18 cellular contexts compared by ENCODE assay signal in genomic region chr1:226741009-226741408, GRCh38. TPM values are rescaled to one million over a fixed set of nuclear protein-coding genes. Genes with fewer than 3 reads are reported as not detected.
DNase-seq lines count a peak whose midpoint lies in the region; ATAC-seq and TF ChIP-seq lines count a peak whose summit lies in the region.
"Had no signal": no experiment of that assay in that cellular context is flagged by ENCODE, and none has a peak within 500 bp of the region (broad histone marks: within the 10 kb centered on the region; RNA-seq: fewer than 3 reads in every experiment).

No MANE protein-coding gene starts in this region.

- no peak for TF ChIP-seq CTCF in activated CD8-positive, alpha-beta T cell treated with anti-CD3 and anti-CD28 coated beads for 36 hours (IDR thresholded peaks at IDR 0.05)
- TF ChIP-seq CTCF in Peyer's patch (IDR thresholded peaks at IDR 0.05), result no peak

- H3K4me3 ChIP-seq in Peyer's patch, result no peak overlapping the region
- H3K4me3 ChIP-seq: ascending aorta, lower lobe of right lung, psoas muscle, stomach, uterus had no signal

- H3K4me1 Mint-ChIP-seq in activated CD8-positive, alpha-beta T cell treated with anti-CD3 and anti-CD28 coated beads for 36 hours (ENCODE audit: low read depth), result peaks cover 23% of the 10 kb centered on the region
- H3K4me1 Mint-ChIP-seq in activated CD8-positive, alpha-beta T cell treated with anti-CD3 and anti-CD28 coated beads, Interleukin-2, amount 10 ng/mL, durations not matched to agents 7 days and 5 days (ENCODE audit: low read depth), result peaks cover 21% of the 10 kb centered on the region
- H3K4me1 Mint-ChIP-seq in naive thymus-derived CD8-positive, alpha-beta T cell, result peaks cover 6 to 31% (median 29%) of the 10 kb centered on the region in 4 donors

- no peak for ATAC-seq in activated CD8-positive, alpha-beta T cell treated with anti-CD3 and anti-CD28 coated beads for 36 hours
- ATAC-seq in activated CD8-positive, alpha-beta T cell treated with anti-CD3 and anti-CD28 coated beads, Interleukin-2, amount 10 ng/mL, durations not matched to agents 7 days and 5 days, result no peak
- no peak for ATAC-seq in naive thymus-derived CD8-positive, alpha-beta T cell
- no peak for ATAC-seq in HG03095 (IDR thresholded peaks at IDR 0.05; ENCODE audit: unreplicated experiment)
- ATAC-seq: activated T-cell treated with anti-CD3 and anti-CD28 coated beads, Interleukin-2, amount 50 U/mL, for 4 hours; foreskin keratinocyte; lower lobe of right lung; natural killer cell treated with Interleukin-12 subunit alpha and Interleukin-12 subunit beta and Interleukin-15 and Interleukin-18, amount 100 ng/mL, for 72 hours; psoas muscle had no signal

- no peak for DNase-seq in activated CD8-positive, alpha-beta T cell treated with anti-CD3 and anti-CD28 coated beads for 36 hours
- no peak for DNase-seq in activated CD8-positive, alpha-beta T cell treated with anti-CD3 and anti-CD28 coated beads, Interleukin-2, amount 10 ng/mL, durations not matched to agents 7 days and 5 days
- DNase-seq in DMS79 treated with DMSO at 0.1 percent for 48 hours (lab: John Stamatoyannopoulos, UW) (peak; percentile 94), Peyer's patch (peak in 2 of 3 donors; percentile 59 to 64), NCI-H226 (no peak), RKO (ENCODE audit: low spot score) (no peak)
- DNase-seq in naive thymus-derived CD8-positive, alpha-beta T cell, result no peak
- DNase-seq: activated T-cell treated with anti-CD3 and anti-CD28 coated beads, Interleukin-2, amount 50 U/mL, for 4 hours; foreskin keratinocyte; lower lobe of right lung; NCI-H748 treated with DMSO at 0.1 percent for 48 hours; psoas muscle; stomach; T-helper 1 cell; uterus had no signal

- H3K36me3 ChIP-seq in Peyer's patch, result peaks cover 0 to 11% (median 0%) of the 10 kb centered on the region in 3 donors
- H3K36me3 ChIP-seq: ascending aorta, uterus had no signal

- no peak for TF ChIP-seq POLR2A in Peyer's patch (IDR thresholded peaks at IDR 0.05)

- peak overlapping the region; percentile 52 for H3K27ac Mint-ChIP-seq in activated CD8-positive, alpha-beta T cell treated with anti-CD3 and anti-CD28 coated beads for 36 hours
- no peak overlapping the region for H3K27ac Mint-ChIP-seq in activated CD8-positive, alpha-beta T cell treated with anti-CD3 and anti-CD28 coated beads, Interleukin-2, amount 10 ng/mL, durations not matched to agents 7 days and 5 days
- peak overlapping the region in 9 of 10 donors; percentile 74 to 98 (median 82) for H3K27ac Mint-ChIP-seq in naive thymus-derived CD8-positive, alpha-beta T cell

- peaks cover 14% of the 10 kb centered on the region for H3K36me3 Mint-ChIP-seq in activated CD8-positive, alpha-beta T cell treated with anti-CD3 and anti-CD28 coated beads for 36 hours (ENCODE audit: low read depth)
- peaks cover 15% of the 10 kb centered on the region for H3K36me3 Mint-ChIP-seq in activated CD8-positive, alpha-beta T cell treated with anti-CD3 and anti-CD28 coated beads, Interleukin-2, amount 10 ng/mL, durations not matched to agents 7 days and 5 days (ENCODE audit: low read depth)
- H3K36me3 Mint-ChIP-seq in naive thymus-derived CD8-positive, alpha-beta T cell, result peaks cover 3 to 25% (median 9%) of the 10 kb centered on the region in 3 donors
- H3K36me3 Mint-ChIP-seq: natural killer cell treated with Interleukin-12 subunit alpha and Interleukin-12 subunit beta and Interleukin-15 and Interleukin-18, amount 100 ng/mL, for 72 hours had no signal

- H3K9me3 Mint-ChIP-seq in activated CD8-positive, alpha-beta T cell treated with anti-CD3 and anti-CD28 coated beads for 36 hours, result peaks cover 3% of the 10 kb centered on the region
- peaks cover 8% of the 10 kb centered on the region for H3K9me3 Mint-ChIP-seq in activated CD8-positive, alpha-beta T cell treated with anti-CD3 and anti-CD28 coated beads, Interleukin-2, amount 10 ng/mL, durations not matched to agents 7 days and 5 days (ENCODE audit: insufficient read depth)
- H3K9me3 Mint-ChIP-seq in naive thymus-derived CD8-positive, alpha-beta T cell, result peaks cover 0 to 4% (median 0%) of the 10 kb centered on the region in 9 donors
- H3K9me3 Mint-ChIP-seq: activated T-cell treated with anti-CD3 and anti-CD28 coated beads, Interleukin-2, amount 50 U/mL, for 4 hours; natural killer cell treated with Interleukin-12 subunit alpha and Interleukin-12 subunit beta and Interleukin-15 and Interleukin-18, amount 100 ng/mL, for 72 hours had no signal

- intact Hi-C loops in activated CD8-positive, alpha-beta T cell treated with anti-CD3 and anti-CD28 coated beads for 36 hours (cut with micrococcal nuclease), result no loop called here

- no peaks in the 10 kb centered on the region for H3K9me3 ChIP-seq in Peyer's patch
- H3K9me3 ChIP-seq: ascending aorta, stomach, uterus had no signal

- H3K4me1 ChIP-seq in Peyer's patch, result peaks cover 0 to 15% (median 10%) of the 10 kb centered on the region in 4 donors

- POLR2A ChIA-PET in activated CD8-positive, alpha-beta T cell treated with anti-CD3 and anti-CD28 coated beads for 36 hours (lab: Charles Lee), result interaction anchor here (0.8 kb wide), 1 partner anchor 46 kb away, joined by 3 read pairs; no protein-coding TSS in a partner anchor
- POLR2A ChIA-PET in activated CD8-positive, alpha-beta T cell treated with anti-CD3 and anti-CD28 coated beads, Interleukin-2, amount 10 ng/mL, durations not matched to agents 7 days and 5 days (lab: Charles Lee), result interaction anchor here (0.6 to 1.8 kb wide), 2 partner anchors 11 to 199 kb away, joined by 3 to 4 read pairs; partner anchors contain the start of gene COQ8A
- POLR2A ChIA-PET in naive thymus-derived CD8-positive, alpha-beta T cell (lab: Charles Lee), result interaction anchor here (0.8 to 3.2 kb wide), 2 partner anchors 58 to 97 kb away, joined by 3 to 17 read pairs; no protein-coding TSS in a partner anchor

- H3K27ac ChIP-seq in Peyer's patch, result peak overlapping the region in 1 of 4 donors; percentile 94
- H3K27ac ChIP-seq: foreskin keratinocyte, lower lobe of right lung, psoas muscle had no signal

- H3K27me3 ChIP-seq in Peyer's patch, result no peaks in the 10 kb centered on the region
- H3K27me3 ChIP-seq: ascending aorta, foreskin keratinocyte, stomach, uterus had no signal

- no peaks in the 10 kb centered on the region for H3K27me3 Mint-ChIP-seq in activated CD8-positive, alpha-beta T cell treated with anti-CD3 and anti-CD28 coated beads for 36 hours
- no peaks in the 10 kb centered on the region for H3K27me3 Mint-ChIP-seq in activated CD8-positive, alpha-beta T cell treated with anti-CD3 and anti-CD28 coated beads, Interleukin-2, amount 10 ng/mL, durations not matched to agents 7 days and 5 days (ENCODE audit: low read depth)
- H3K27me3 Mint-ChIP-seq in naive thymus-derived CD8-positive, alpha-beta T cell, result no peaks in the 10 kb centered on the region
- H3K27me3 Mint-ChIP-seq: natural killer cell treated with Interleukin-12 subunit alpha and Interleukin-12 subunit beta and Interleukin-15 and Interleukin-18, amount 100 ng/mL, for 72 hours had no signal

- CTCF ChIA-PET in activated CD8-positive, alpha-beta T cell treated with anti-CD3 and anti-CD28 coated beads for 36 hours (lab: Charles Lee), result interaction anchor here (0.7 to 2.6 kb wide), 5 partner anchors 53 to 114 kb away, joined by 3 to 10 read pairs (median 5); no protein-coding TSS in a partner anchor
- CTCF ChIA-PET in activated CD8-positive, alpha-beta T cell treated with anti-CD3 and anti-CD28 coated beads, Interleukin-2, amount 10 ng/mL, durations not matched to agents 7 days and 5 days (lab: Charles Lee), result interaction anchor here (1.5 to 2.6 kb wide), 3 partner anchors 53 to 114 kb away, joined by 5 to 10 read pairs (median 6); no protein-coding TSS in a partner anchor

- H3K4me3 Mint-ChIP-seq in activated CD8-positive, alpha-beta T cell treated with anti-CD3 and anti-CD28 coated beads for 36 hours, result no peak overlapping the region
- no peak overlapping the region for H3K4me3 Mint-ChIP-seq in activated CD8-positive, alpha-beta T cell treated with anti-CD3 and anti-CD28 coated beads, Interleukin-2, amount 10 ng/mL, durations not matched to agents 7 days and 5 days
- H3K4me3 Mint-ChIP-seq in naive thymus-derived CD8-positive, alpha-beta T cell, result peak overlapping the region in 7 of 10 donors; percentile 6 to 96 (median 53)
- H3K4me3 Mint-ChIP-seq: activated T-cell treated with anti-CD3 and anti-CD28 coated beads, Interleukin-2, amount 50 U/mL, for 4 hours; natural killer cell treated with Interleukin-12 subunit alpha and Interleukin-12 subunit beta and Interleukin-15 and Interleukin-18, amount 100 ng/mL, for 72 hours had no signal

RNA-seq across cellular contexts. Expression of gene ITPKB, which starts 1.9 kb away (rescaled TPM):
- 10 to 100 TPM; 40.8 to 42.6 TPM for total RNA-seq in activated CD8-positive, alpha-beta T cell treated with anti-CD3 and anti-CD28 coated beads for 36 hours
- 10 to 100 TPM; 47.0 to 47.4 TPM for total RNA-seq in activated CD8-positive, alpha-beta T cell treated with anti-CD3 and anti-CD28 coated beads, Interleukin-2, amount 10 ng/mL, durations not matched to agents 7 days and 5 days
- total RNA-seq in Peyer's patch, result 10 to 100 TPM in 3 of 4 donors, 1 to 10 TPM in 1; 9.5 to 36.3 (median 23.0) TPM
- 100 to 1,000 TPM; 177 to 185 TPM for total RNA-seq in naive thymus-derived CD8-positive, alpha-beta T cell
- 10 to 100 TPM; 72.3 to 74.3 (median 73.0) TPM for polyA plus RNA-seq in naive thymus-derived CD8-positive, alpha-beta T cell

Comparison
In these comparisons a context has a peak if more than half of its experiments do, and no peak if none do; other contexts are left out.
1. DNase-seq: peak in DMS79 treated with DMSO at 0.1 percent for 48 hours (single experiment) and Peyer's patch (2 of 3); none in activated CD8-positive, alpha-beta T cell treated with anti-CD3 and anti-CD28 coated beads for 36 hours (single experiment), activated CD8-positive, alpha-beta T cell treated with anti-CD3 and anti-CD28 coated beads, Interleukin-2, amount 10 ng/mL, durations not matched to agents 7 days and 5 days (single experiment), naive thymus-derived CD8-positive, alpha-beta T cell (0 of 10), NCI-H226 (single experiment) and RKO (single experiment).
2. H3K4me3 Mint-ChIP-seq: peak in naive thymus-derived CD8-positive, alpha-beta T cell (7 of 10); none in activated CD8-positive, alpha-beta T cell treated with anti-CD3 and anti-CD28 coated beads for 36 hours (single experiment) and activated CD8-positive, alpha-beta T cell treated with anti-CD3 and anti-CD28 coated beads, Interleukin-2, amount 10 ng/mL, durations not matched to agents 7 days and 5 days (single experiment).